ENCODE assay signal across 22 cellular contexts in the genomic region with DNA sequence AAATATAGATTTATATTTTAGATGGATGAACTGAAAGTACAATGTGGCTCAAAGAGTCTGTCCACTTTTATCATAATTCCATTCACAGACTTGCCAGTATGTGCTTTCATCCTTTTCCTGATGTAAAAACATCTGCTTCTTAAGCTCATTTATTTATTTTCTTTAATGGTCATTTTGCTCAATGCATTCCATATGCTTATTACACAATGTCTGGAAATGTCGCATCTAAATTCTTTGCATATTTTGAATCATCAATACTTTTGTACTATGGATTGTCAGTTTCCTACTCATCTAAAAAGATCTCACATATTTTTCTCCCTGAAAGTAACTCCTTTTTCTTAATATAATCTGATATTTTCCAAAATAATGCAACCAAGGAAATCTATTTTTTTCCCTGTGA.
DNase-seq lines count a peak whose midpoint lies in the region; ATAC-seq, FAIRE-seq and TF ChIP-seq lines count a peak whose summit lies in the region.
"Had no signal": no experiment of that assay in that cellular context is flagged by ENCODE, and none has a peak within 500 bp of the region (broad histone marks: within the 10 kb centered on the region; RNA-seq: fewer than 3 reads in every experiment).

No MANE protein-coding gene starts in this region.

- H3K4me3 Mint-ChIP-seq in CD4-positive, alpha-beta memory T cell, result no peak overlapping the region
- H3K4me3 Mint-ChIP-seq: H9 had no signal

- H3K9me3 ChIP-seq in osteoblast (ENCODE audit: low read depth, low read length), result no peaks in the 10 kb centered on the region
- H3K9me3 ChIP-seq in CD4-positive, alpha-beta memory T cell (ENCODE audit: control insufficient read depth in 1 of 2, low read length in 2 of 2), result no peaks in the 10 kb centered on the region
- H3K9me3 ChIP-seq: A549, BE2C had no signal

- no peaks in the 10 kb centered on the region for H3K36me3 Mint-ChIP-seq in CD4-positive, alpha-beta memory T cell

- H3K27ac ChIP-seq in osteoblast (ENCODE audit: low read depth, low read length) (no peak overlapping the region), substantia nigra (ENCODE audit: low read depth, low read length, poor library complexity, severe bottlenecking) (no peak overlapping the region)
- no peak overlapping the region for H3K27ac ChIP-seq in CD4-positive, alpha-beta memory T cell (ENCODE audit: low read depth, low read length)
- H3K27ac ChIP-seq: A549, KMS-11, RWPE1 had no signal

- H3K9me3 Mint-ChIP-seq in CD4-positive, alpha-beta memory T cell, result no peaks in the 10 kb centered on the region

- CTCF ChIA-PET in CD4-positive, alpha-beta memory T cell (lab: Charles Lee; ENCODE audit: partially characterized antibody), result no interaction called here

- no peak overlapping the region for H3K27ac Mint-ChIP-seq in CD4-positive, alpha-beta memory T cell
- H3K27ac Mint-ChIP-seq: H9 had no signal

- intact Hi-C loops in CD4-positive, alpha-beta memory T cell (cut with micrococcal nuclease), result no loop called here

- no peak overlapping the region for H2AFZ ChIP-seq in osteoblast (ENCODE audit: low read length)

- no peaks in the 10 kb centered on the region for H3K4me1 Mint-ChIP-seq in CD4-positive, alpha-beta memory T cell
- H3K4me1 Mint-ChIP-seq: H9 had no signal

- H3K27me3 ChIP-seq in osteoblast (ENCODE audit: insufficient read depth, low read length), result no peaks in the 10 kb centered on the region
- H3K27me3 ChIP-seq in CD4-positive, alpha-beta memory T cell (ENCODE audit: insufficient read depth, low read length), result no peaks in the 10 kb centered on the region
- H3K27me3 ChIP-seq: BE2C had no signal

- peak; percentile 20 for FAIRE-seq in H54 (lab: Jason Lieb, UNC)
- FAIRE-seq: A549, GM12891, HTR-8/SVneo had no signal

- peak overlapping the region; percentile 34 for H3K4me2 ChIP-seq in osteoblast (ENCODE audit: insufficient read depth, low read length)
- H3K4me2 ChIP-seq: A549, KMS-11 had no signal

- no peak overlapping the region for H3K4me3 ChIP-seq in astrocyte of the spinal cord (ENCODE audit: low read depth, low read length)
- H3K4me3 ChIP-seq in osteoblast (ENCODE audit: insufficient read depth, low read length), result no peak overlapping the region
- H3K4me3 ChIP-seq in CD4-positive, alpha-beta memory T cell (ENCODE audit: low read length in 2 of 2), result no peak overlapping the region
- H3K4me3 ChIP-seq: A549 had no signal

- no peak for TF ChIP-seq POLR2A in H54 (IDR thresholded peaks at IDR 0.05; ENCODE audit: low read depth, low read length)

- H3K36me3 ChIP-seq in osteoblast (ENCODE audit: insufficient read depth, low read length), result no peaks in the 10 kb centered on the region
- H3K36me3 ChIP-seq in CD4-positive, alpha-beta memory T cell (ENCODE audit: insufficient read depth, low read length), result no peaks in the 10 kb centered on the region
- H3K36me3 ChIP-seq: BE2C had no signal

- in situ Hi-C loops in astrocyte of the spinal cord (cut with HindIII; ENCODE audit: low sequenced_read_pairs), result no loop called here

- H3K27me3 Mint-ChIP-seq in CD4-positive, alpha-beta memory T cell, result peaks cover 0 to 1% of the 10 kb centered on the region in 2 donors

- ATAC-seq in GM21526 (IDR thresholded peaks at IDR 0.05; ENCODE audit: low FRiP score, unreplicated experiment), result no peak
- ATAC-seq: A549 had no signal

- no peaks in the 10 kb centered on the region for H4K20me1 ChIP-seq in osteoblast (ENCODE audit: insufficient read depth, low read length)

- no peaks in the 10 kb centered on the region for H3K4me1 ChIP-seq in osteoblast (ENCODE audit: insufficient read depth, low read length)
- no peaks in the 10 kb centered on the region for H3K4me1 ChIP-seq in CD4-positive, alpha-beta memory T cell (ENCODE audit: insufficient read depth, low read length)
- H3K4me1 ChIP-seq: A549, BE2C had no signal

- POLR2A ChIA-PET in CD4-positive, alpha-beta memory T cell (lab: Charles Lee; ENCODE audit: partially characterized antibody), result no interaction called here

- DNase-seq in H54 (ENCODE audit: insufficient read length, low spot score) (no peak), astrocyte of the spinal cord (ENCODE audit: low read depth, low spot score) (peak; percentile 37), fibroblast of gingiva (ENCODE audit: low read depth) (peak; percentile 6), osteoblast (ENCODE audit: insufficient read length, low spot score, missing footprints) (no peak), substantia nigra (lab: John Stamatoyannopoulos, UW) (no peak), SW480 (ENCODE audit: low spot score) (no peak)
- DNase-seq in CD4-positive, alpha-beta memory T cell, result no peak
- DNase-seq: BE2C; DMS79; H9; NCI-H1092 treated with DMSO at 0.1 percent for 48 hours; NCI-H1436 treated with DMSO at 0.1 percent for 48 hours; NCI-H2029; NCI-H510A treated with DMSO at 0.1 percent for 48 hours; NCI-H774; NK-92 treated with Interleukin-12 subunit alpha and Interleukin-12 subunit beta, amount 100 ng/mL, for 24 hours had no signal

- no peak for TF ChIP-seq CTCF in astrocyte of the spinal cord (IDR thresholded peaks at IDR 0.05; ENCODE audit: low read depth, low read length)
- no peak for TF ChIP-seq CTCF in osteoblast (IDR thresholded peaks at IDR 0.05; ENCODE audit: extremely low read depth, low read depth, low read length)

- H3K79me2 ChIP-seq in osteoblast (ENCODE audit: insufficient read depth, low read length), result no peaks in the 10 kb centered on the region

Comparison
In these comparisons a context has a peak if more than half of its experiments do, and no peak if none do; other contexts are left out.
1. DNase-seq: peak in astrocyte of the spinal cord (single experiment) and fibroblast of gingiva (single experiment); none in H54 (single experiment), osteoblast (single experiment), substantia nigra (0 of 49), SW480 (single experiment) and CD4-positive, alpha-beta memory T cell (0 of 5).